Comparison of ENCODE assay signal across 1 cellular context in genomic region chr6:144284753-144285547, GRCh38.
TF ChIP-seq lines count a peak whose summit lies in the region.

Gene UTRN (plus strand): TSS chr6:144285335. CDS start chr6:144291829, 6,494 bp downstream.

TF ChIP-seq in GM12878, 131 proteins besides CTCF, POLR2A, EP300 and RAD21 (continued from another document):
- no peak for TF ChIP-seq YY1 (IDR thresholded peaks at IDR 0.05; ENCODE audit: low read depth, low read length)
- no peak for TF ChIP-seq MAX (IDR thresholded peaks at IDR 0.05; ENCODE audit: low read depth, low read length)
- 0 out of 2 replicates have a peak, but pooled peaks have one; percentile 16 for TF ChIP-seq MTA2 (IDR thresholded peaks at IDR 0.05; ENCODE audit: low read depth)
- no peak for TF ChIP-seq SKIL (IDR thresholded peaks at IDR 0.05; ENCODE audit: low read depth, poor library complexity, severe bottlenecking)
- TF ChIP-seq HDGF (IDR thresholded peaks at IDR 0.05): no peak
- no peak for TF ChIP-seq SREBF1 (IDR thresholded peaks at IDR 0.05; ENCODE audit: low read length)
- no peak for TF ChIP-seq NRF1 (conservative IDR thresholded peaks at IDR 0.05; ENCODE audit: low read depth, low read length)
- TF ChIP-seq ASH2L (IDR thresholded peaks at IDR 0.05; ENCODE audit: borderline replicate concordance, low read depth): no peak
- no peak for TF ChIP-seq CUX1 (IDR thresholded peaks at IDR 0.05; ENCODE audit: insufficient replicate concordance, low read depth, low read length)
- TF ChIP-seq IRF4 (IDR thresholded peaks at IDR 0.05; ENCODE audit: low read depth, low read length): no peak
- no peak for TF ChIP-seq MEF2A (IDR thresholded peaks at IDR 0.05; ENCODE audit: insufficient read depth, low read depth, low read length)
- peak; percentile 80 for TF ChIP-seq PBX3 (IDR thresholded peaks at IDR 0.05; ENCODE audit: insufficient replicate concordance, low read depth, low read length)
- TF ChIP-seq USF1 (IDR thresholded peaks at IDR 0.05; ENCODE audit: borderline replicate concordance, extremely low read length, insufficient read depth, low read depth, low read length): peak; percentile 73
- peak; percentile 90 for TF ChIP-seq PKNOX1 (IDR thresholded peaks at IDR 0.05)
- peak; percentile 92 for TF ChIP-seq HDAC6 (IDR thresholded peaks at IDR 0.05; ENCODE audit: unreplicated experiment)
- 0 out of 2 replicates have a peak, but pooled peaks have one; percentile 19 for TF ChIP-seq NKRF (conservative IDR thresholded peaks at IDR 0.05)
- TF ChIP-seq LARP7 (IDR thresholded peaks at IDR 0.05): no peak
- peak; percentile 46; the same call in 1 of the 2 replicates for TF ChIP-seq GATAD2B (conservative IDR thresholded peaks at IDR 0.05; ENCODE audit: low read depth)
- no peak for TF ChIP-seq CBFB (IDR thresholded peaks at IDR 0.05; ENCODE audit: low read depth)
- no peak for TF ChIP-seq ZSCAN29 (IDR thresholded peaks at IDR 0.05)
- TF ChIP-seq STAT1 (conservative IDR thresholded peaks at IDR 0.05): no peak
- no peak for TF ChIP-seq CHD2 (IDR thresholded peaks at IDR 0.05; ENCODE audit: borderline replicate concordance, low read depth, low read length)
- no peak for TF ChIP-seq KAT2A (conservative IDR thresholded peaks at IDR 0.05; ENCODE audit: control insufficient read depth, low read depth, low read length)
- TF ChIP-seq SUZ12 (IDR thresholded peaks at IDR 0.05; ENCODE audit: unreplicated experiment): no peak
- TF ChIP-seq TARDBP (IDR thresholded peaks at IDR 0.05; ENCODE audit: borderline replicate concordance): no peak
- TF ChIP-seq MEF2B (IDR thresholded peaks at IDR 0.05; ENCODE audit: partially characterized antibody, poor library complexity, severe bottlenecking): no peak
- TF ChIP-seq POLR2AphosphoS2 (IDR thresholded peaks at IDR 0.05; ENCODE audit: low read depth, low read length): no peak
- no peak for TF ChIP-seq ATF2 (IDR thresholded peaks at IDR 0.05; ENCODE audit: low read length)
- TF ChIP-seq PAX5 (IDR thresholded peaks at IDR 0.05; ENCODE audit: borderline replicate concordance, low read depth, low read length): no peak
- TF ChIP-seq RCOR1 (conservative IDR thresholded peaks at IDR 0.05; ENCODE audit: low read depth, low read length): no peak
- TF ChIP-seq YBX1 (IDR thresholded peaks at IDR 0.05): no peak
- no peak for TF ChIP-seq FOS (IDR thresholded peaks at IDR 0.05; ENCODE audit: borderline replicate concordance, extremely low read depth, insufficient read length)
- TF ChIP-seq EGR1 (IDR thresholded peaks at IDR 0.05; ENCODE audit: borderline replicate concordance in 1 of 2, low read depth in 2 of 2, low read length in 2 of 2): no peak
- no peak for TF ChIP-seq RAD51 (IDR thresholded peaks at IDR 0.05)
- peak; percentile 80 for TF ChIP-seq DPF2 (IDR thresholded peaks at IDR 0.05)
- no peak for TF ChIP-seq SIX5 (IDR thresholded peaks at IDR 0.05; ENCODE audit: low read depth, low read length, severe bottlenecking)
- TF ChIP-seq BHLHE40 (IDR thresholded peaks at IDR 0.05; ENCODE audit: borderline replicate concordance in 1 of 2, low read depth in 2 of 2, low read length in 1 of 2): peak; percentile 10 to 83; a peak in 2 of 4 replicates
- no peak for TF ChIP-seq STAT3 (IDR thresholded peaks at IDR 0.05; ENCODE audit: low read depth, low read length)
- TF ChIP-seq CHD1 (IDR thresholded peaks at IDR 0.05; ENCODE audit: low read depth, low read length): no peak
- TF ChIP-seq MTA3 (IDR thresholded peaks at IDR 0.05; ENCODE audit: borderline replicate concordance, low read length): no peak
- TF ChIP-seq SMARCA5 (IDR thresholded peaks at IDR 0.05): no peak
- no peak for TF ChIP-seq NFXL1 (IDR thresholded peaks at IDR 0.05; ENCODE audit: borderline replicate concordance)
- TF ChIP-seq ZNF384 (IDR thresholded peaks at IDR 0.05; ENCODE audit: borderline replicate concordance, low read depth, low read length): no peak
- TF ChIP-seq IKZF1 (conservative IDR thresholded peaks at IDR 0.05): peak; percentile 75
- no peak for TF ChIP-seq POLR2AphosphoS5 (IDR thresholded peaks at IDR 0.05; ENCODE audit: low read length)
- no peak for TF ChIP-seq E2F4 (IDR thresholded peaks at IDR 0.05; ENCODE audit: low read depth, low read length)
- TF ChIP-seq JUND (IDR thresholded peaks at IDR 0.05; ENCODE audit: low read depth, low read length): no peak
- TF ChIP-seq ESRRA (IDR thresholded peaks at IDR 0.05; ENCODE audit: low read length): no peak
- peak; percentile 90; the same call in 1 of the 2 replicates for TF ChIP-seq HDAC2 (IDR thresholded peaks at IDR 0.05)
